8 cellular contexts compared by ENCODE assay signal in the genomic region with DNA sequence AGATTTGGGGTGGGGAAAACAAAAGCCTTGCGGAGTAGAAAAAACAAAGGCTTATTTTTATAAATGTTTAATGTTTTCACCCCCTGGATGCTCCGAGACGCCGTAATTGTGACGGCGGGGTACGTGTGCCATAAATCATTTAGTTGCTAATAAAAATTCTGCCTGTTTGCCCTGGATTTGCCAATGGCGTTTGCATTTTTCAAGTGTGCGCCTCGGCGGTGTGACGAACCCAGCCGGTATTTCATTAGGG. TPM values are rescaled to one million over a fixed set of nuclear protein-coding genes. Genes with fewer than 3 reads are reported as not detected.
DNase-seq lines count a peak whose midpoint lies in the region; ATAC-seq and TF ChIP-seq lines count a peak whose summit lies in the region.

No MANE protein-coding gene starts in this region.

- H3K9me3 ChIP-seq in left lung (no peaks in the 10 kb centered on the region), tibial nerve (no peaks in the 10 kb centered on the region)

- ATAC-seq in activated T-cell treated with anti-CD3 and anti-CD28 coated beads, Interleukin-2, amount 50 U/mL, for 72 hours (replicated peaks in 1 of 2): no peak
- no peak for ATAC-seq in left lung

- DNase-seq in activated T-cell treated with anti-CD3 and anti-CD28 coated beads, Interleukin-2, amount 50 U/mL, for 72 hours: no peak
- DNase-seq in activated T-cell treated with anti-CD3 and anti-CD28 coated beads for 4 hours (no peak), left lung (no peak), tibial nerve (ENCODE audit: low spot score in 2 of 2) (no peak), ecto neural progenitor cell (ENCODE audit: low spot score) (no peak), cerebellum (ENCODE audit: low spot score) (no peak)
- DNase-seq in activated CD4-positive, alpha-beta T cell treated with anti-CD3 and anti-CD28 coated beads, Interleukin-2, amount 50 U/mL, for 1 hour: no peak

- intact Hi-C loops in left lung (cut with DNase I): no loop called here

- H3K27me3 ChIP-seq in left lung: peaks cover 0 to 22% of the 10 kb centered on the region in 2 donors
- H3K27me3 ChIP-seq in tibial nerve: no peaks in the 10 kb centered on the region

- H3K27me3 Mint-ChIP-seq in activated T-cell treated with anti-CD3 and anti-CD28 coated beads, Interleukin-2, amount 50 U/mL, for 72 hours (ENCODE audit: low read depth): peaks cover 56% of the 10 kb centered on the region

- H3K36me3 Mint-ChIP-seq in activated T-cell treated with anti-CD3 and anti-CD28 coated beads, Interleukin-2, amount 50 U/mL, for 72 hours (ENCODE audit: insufficient read depth in 2 of 2): no peaks in the 10 kb centered on the region

- TF ChIP-seq EP300 in tibial nerve (IDR thresholded peaks at IDR 0.05): no peak

- no peaks in the 10 kb centered on the region for H3K36me3 ChIP-seq in left lung
- no peaks in the 10 kb centered on the region for H3K36me3 ChIP-seq in tibial nerve

- H3K4me1 ChIP-seq in left lung: peaks cover 21 to 34% of the 10 kb centered on the region in 2 donors
- H3K4me1 ChIP-seq in tibial nerve: peaks cover 0 to 33% (median 25%) of the 10 kb centered on the region in 4 donors

- H3K4me3 ChIP-seq in left lung (peak overlapping the region; percentile 67 to 83), tibial nerve (peak overlapping the region; percentile 65 to 100 (median 84))

- TF ChIP-seq CTCF in left lung (IDR thresholded peaks at IDR 0.05) (no peak), tibial nerve (IDR thresholded peaks at IDR 0.05) (no peak)

- H3K4me1 Mint-ChIP-seq in activated T-cell treated with anti-CD3 and anti-CD28 coated beads, Interleukin-2, amount 50 U/mL, for 72 hours (ENCODE audit: low read depth): peaks cover 41% of the 10 kb centered on the region

- H3K9me3 Mint-ChIP-seq in activated T-cell treated with anti-CD3 and anti-CD28 coated beads, Interleukin-2, amount 50 U/mL, for 72 hours: no peaks in the 10 kb centered on the region

- no peak for TF ChIP-seq POLR2A in tibial nerve (IDR thresholded peaks at IDR 0.05)

- peak overlapping the region; percentile 83 to 94 for H3K4me3 Mint-ChIP-seq in activated T-cell treated with anti-CD3 and anti-CD28 coated beads, Interleukin-2, amount 50 U/mL, for 72 hours

- H3K27ac ChIP-seq in angular gyrus (ENCODE audit: low read depth, low read length) (peak overlapping the region; percentile 99), left lung (peak overlapping the region; percentile 100), tibial nerve (peak overlapping the region; percentile 91 to 100 (median 99))

- H3K27ac Mint-ChIP-seq in activated T-cell treated with anti-CD3 and anti-CD28 coated beads, Interleukin-2, amount 50 U/mL, for 72 hours: peak overlapping the region; percentile 67

- 0 to 1% methylated on average over 13 of the region's 13 CpGs for WGBS in tibial nerve, 2 donors

RNA-seq across cellular contexts. Expression of gene TNRC18, which starts 2.5 kb away (rescaled TPM):
- 10 to 100 TPM; 67.6 to 69.0 TPM for total RNA-seq in activated T-cell treated with anti-CD3 and anti-CD28 coated beads, Interleukin-2, amount 50 U/mL, for 72 hours
- total RNA-seq in left lung (100 to 1,000 TPM in 1 of 2 donors, 10 to 100 TPM in 1; 94.4 to 102 TPM), tibial nerve (100 to 1,000 TPM in 3 of 4 donors, 10 to 100 TPM in 1; 76.9 to 241 (median 147) TPM), cerebellum (64.9 TPM)
